Comparison of ENCODE assay signal across 17 cellular contexts in the genomic region with DNA sequence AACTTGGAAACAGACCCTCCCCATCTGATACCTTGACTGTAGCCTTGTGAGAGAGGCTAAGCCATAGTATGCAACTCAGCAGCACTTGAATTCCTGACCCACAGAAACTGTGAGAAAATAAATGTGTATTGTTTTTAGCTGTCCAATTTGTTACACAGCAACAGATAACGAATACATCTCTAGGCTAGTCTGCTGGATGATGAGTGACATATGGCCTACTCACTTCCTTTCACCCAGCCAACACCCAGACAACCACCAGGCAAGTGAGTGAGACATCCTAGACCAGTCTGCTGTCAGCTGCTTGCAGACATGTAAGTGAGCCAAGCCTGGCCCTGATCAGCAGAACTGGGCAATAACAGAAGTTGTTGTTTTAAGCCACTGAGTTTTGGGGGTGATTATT. TPM values are rescaled to one million over a fixed set of nuclear protein-coding genes. Genes with fewer than 3 reads are reported as not detected.
DNase-seq lines count a peak whose midpoint lies in the region; ATAC-seq, FAIRE-seq and TF ChIP-seq lines count a peak whose summit lies in the region.
"Had no signal": no experiment of that assay in that cellular context is flagged by ENCODE, and none has a peak within 500 bp of the region (broad histone marks: within the 10 kb centered on the region; RNA-seq: fewer than 3 reads in every experiment).

No MANE protein-coding gene starts in this region.

- no peaks in the 10 kb centered on the region for H3K27me3 ChIP-seq in MG63
- H3K27me3 ChIP-seq in H1 (replicated peaks in 1 of 4; ENCODE audit: control insufficient read depth in 3 of 4, extremely low read depth in 1 of 4, insufficient read depth in 3 of 4, low read length in 3 of 4): no peaks in the 10 kb centered on the region; a peak in 1 of 7 replicates
- H3K27me3 ChIP-seq: gastrocnemius medialis, neutrophil had no signal

- peak; percentile 71 to 75 for ATAC-seq in naive B cell (ENCODE audit: low read depth in 2 of 2)
- ATAC-seq: gastrocnemius medialis, Panc1 had no signal

- H3K23ac ChIP-seq in H1 (ENCODE audit: insufficient read length): no peak overlapping the region

- H4K8ac ChIP-seq in H1 (ENCODE audit: extremely low read depth, insufficient read depth, low read length): no peak overlapping the region

- H3K14ac ChIP-seq in H1 (ENCODE audit: insufficient read length): no peak overlapping the region

- H2BK120ac ChIP-seq in H1 (replicated peaks; ENCODE audit: low read depth, low read length): no peak overlapping the region

- peaks cover 6 to 10% (median 9%) of the 10 kb centered on the region in 4 experiments for H3K4me1 ChIP-seq in H1 (replicated peaks in 1 of 4; ENCODE audit: control insufficient read depth in 3 of 4, insufficient read depth in 4 of 4, low read length in 3 of 4)
- H3K4me1 ChIP-seq: gastrocnemius medialis had no signal

- H3K4me3 ChIP-seq in MG63 (no peak overlapping the region), H1 (ENCODE audit: extremely low read depth in 1 of 4, insufficient read depth in 2 of 4, low read depth in 3 of 4, low read length in 4 of 4) (no peak overlapping the region)
- H3K4me3 ChIP-seq: gastrocnemius medialis had no signal

- H3K36me3 Mint-ChIP-seq in naive B cell: peaks cover 0 to 14% of the 10 kb centered on the region in 2 donors
- no peaks in the 10 kb centered on the region for H3K36me3 Mint-ChIP-seq in activated CD4-positive, alpha-beta memory T cell treated with anti-CD3 and anti-CD28 coated beads for 36 hours

- 93% methylated on average over 1 of the region's 1 CpG; no CpG with 5 or more reads in 1 of the 2 experiments for WGBS in H1 (ENCODE audit: extremely low coverage in 1 of 2, insufficient coverage in 1 of 2, insufficient read length in 1 of 2, insufficient replicate concordance in 2 of 2, low coverage in 1 of 2, low lambda C conversion rate in 2 of 2, missing lambda C conversion rate in 1 of 2), 2 experiments

- H3K56ac ChIP-seq in H1 (replicated peaks; ENCODE audit: insufficient read length, low read depth, low read length): no peak overlapping the region

- H2BK12ac ChIP-seq in H1 (ENCODE audit: low read depth, low read length): no peak overlapping the region

- H3K4me1 Mint-ChIP-seq in naive B cell: peaks cover 16 to 33% (median 23%) of the 10 kb centered on the region in 3 donors
- H3K4me1 Mint-ChIP-seq in activated CD4-positive, alpha-beta memory T cell treated with anti-CD3 and anti-CD28 coated beads for 36 hours (ENCODE audit: low read depth): no peaks in the 10 kb centered on the region

- H2AK5ac ChIP-seq in H1 (ENCODE audit: low read depth, low read length): 0 out of 2 replicates have a peak overlapping the region, but pooled peaks have one; percentile 30

- H3K79me1 ChIP-seq in H1 (ENCODE audit: low read depth, low read length): no peaks in the 10 kb centered on the region

- H3K4me3 Mint-ChIP-seq in naive B cell: peak overlapping the region in 2 of 8 donors; percentile 7 to 52
- H3K4me3 Mint-ChIP-seq in activated CD4-positive, alpha-beta memory T cell treated with anti-CD3 and anti-CD28 coated beads for 36 hours: no peak overlapping the region
- H3K4me3 Mint-ChIP-seq: CD4-positive, CD25-positive, alpha-beta regulatory T cell had no signal

- no peaks in the 10 kb centered on the region for H3K36me3 ChIP-seq in MG63
- H3K36me3 ChIP-seq in H1 (ENCODE audit: control insufficient read depth in 2 of 4, insufficient read depth in 4 of 4, low read length in 3 of 4): no peaks in the 10 kb centered on the region
- H3K36me3 ChIP-seq: gastrocnemius medialis, neutrophil had no signal

- CTCF ChIA-PET in H1 (lab: Charles Lee; ENCODE audit: partially characterized antibody): interaction anchor here (1.0 to 6.8 kb wide), 4 partner anchors 15 to 169 kb away, joined by 3 to 88 read pairs (median 4); no protein-coding TSS in a partner anchor
- CTCF ChIA-PET in activated CD4-positive, alpha-beta memory T cell treated with anti-CD3 and anti-CD28 coated beads for 36 hours (lab: Charles Lee): no interaction called here

- no peak overlapping the region for H3K4me2 ChIP-seq in H1 (ENCODE audit: insufficient read depth in 1 of 2, low read depth in 2 of 2, low read length in 2 of 2)

- no peaks in the 10 kb centered on the region for H3K79me2 ChIP-seq in H1 (ENCODE audit: control insufficient read depth in 1 of 2, insufficient read depth in 2 of 2, low read length in 2 of 2)

- H3K27ac Mint-ChIP-seq in naive B cell: peak overlapping the region in 4 of 6 donors; percentile 1 to 66 (median 49)
- H3K27ac Mint-ChIP-seq in activated CD4-positive, alpha-beta memory T cell treated with anti-CD3 and anti-CD28 coated beads for 36 hours: no peak overlapping the region

- no peaks in the 10 kb centered on the region for H3K27me3 Mint-ChIP-seq in naive B cell
- no peaks in the 10 kb centered on the region for H3K27me3 Mint-ChIP-seq in activated CD4-positive, alpha-beta memory T cell treated with anti-CD3 and anti-CD28 coated beads for 36 hours

- no peak overlapping the region for H2AFZ ChIP-seq in H1 (ENCODE audit: low read length)

- no peak for TF ChIP-seq CTCF in H1 (IDR thresholded peaks at IDR 0.05; ENCODE audit: control extremely low read depth in 1 of 3, insufficient read depth in 1 of 3, low read depth in 1 of 3, low read length in 3 of 3)

- H4K20me1 ChIP-seq in H1 (replicated peaks in 1 of 2; ENCODE audit: control insufficient read depth in 1 of 2, insufficient read depth in 2 of 2, low read length in 2 of 2): no peaks in the 10 kb centered on the region

- TF ChIP-seq RAD21 in H1 (IDR thresholded peaks at IDR 0.05 in 1 of 2, conservative IDR thresholded peaks at IDR 0.05 in 1 of 2; ENCODE audit: low read depth in 2 of 2, low read length in 2 of 2): no peak

- H3K9ac ChIP-seq in H1 (replicated peaks in 1 of 4; ENCODE audit: extremely low read depth in 1 of 4, low read depth in 3 of 4, low read length in 3 of 4): no peak overlapping the region

- POLR2A ChIA-PET in H1 (lab: Charles Lee; ENCODE audit: partially characterized antibody): interaction anchor here (0.8 kb wide), 1 partner anchor 29 kb away, joined by 4 read pairs; no protein-coding TSS in a partner anchor
- POLR2A ChIA-PET in activated CD4-positive, alpha-beta memory T cell treated with anti-CD3 and anti-CD28 coated beads for 36 hours (lab: Charles Lee): no interaction called here

- FAIRE-seq in H1 (lab: Jason Lieb, UNC) (no peak), HTR-8/SVneo (lab: Jason Lieb, UNC) (no peak)

- H3K9me3 ChIP-seq in MG63 (peaks cover 10% of the 10 kb centered on the region; the same call in 1 of the 2 replicates), H1 (ENCODE audit: insufficient read depth in 2 of 2, low read depth in 1 of 2, low read length in 1 of 2) (peaks cover 3 to 7% of the 10 kb centered on the region in 2 experiments; a peak in 1 of 4 replicates)
- H3K9me3 ChIP-seq: gastrocnemius medialis, neutrophil had no signal

- TF ChIP-seq EP300 in H1 (IDR thresholded peaks at IDR 0.05; ENCODE audit: borderline replicate concordance in 1 of 2, low read depth in 2 of 2, low read length in 2 of 2): no peak

- no peak overlapping the region for H3K4ac ChIP-seq in H1 (replicated peaks; ENCODE audit: insufficient read length, low read depth, low read length)

- no peak overlapping the region for H4K91ac ChIP-seq in H1 (replicated peaks; ENCODE audit: insufficient read length, low read length)

- intact Hi-C loops in activated CD4-positive, alpha-beta memory T cell treated with anti-CD3 and anti-CD28 coated beads for 36 hours (cut with micrococcal nuclease): no loop called here

- H3K18ac ChIP-seq in H1 (ENCODE audit: extremely low read depth, low read length): no peak overlapping the region

- DNase-seq in CD1c-positive myeloid dendritic cell (ENCODE audit: extremely low spot score) (peak; percentile 24), MG63 (peak; percentile 59), H1 (ENCODE audit: low read depth in 1 of 2, low spot score in 2 of 2) (no peak), naive B cell (no peak), HTR-8/SVneo (ENCODE audit: insufficient read length, low spot score) (no peak), HuH-7 (ENCODE audit: low spot score) (no peak)
- DNase-seq in activated CD4-positive, alpha-beta memory T cell treated with anti-CD3 and anti-CD28 coated beads for 36 hours: no peak
- DNase-seq: activated naive CD4-positive, alpha-beta T cell; DND-41; effector memory CD4-positive, alpha-beta T cell; gastrocnemius medialis; NCI-H2107; NCI-H748 treated with DMSO at 0.1 percent for 48 hours; substantia nigra had no signal

- no peaks in the 10 kb centered on the region for H3K23me2 ChIP-seq in H1 (ENCODE audit: low read depth, low read length)

- H2BK5ac ChIP-seq in H1 (ENCODE audit: low read depth, low read length): no peak overlapping the region

- no peak overlapping the region for H2BK20ac ChIP-seq in H1 (ENCODE audit: low read length)

- H3K27ac ChIP-seq in H1 (ENCODE audit: low read depth, low read length): no peak overlapping the region
- H3K27ac ChIP-seq: gastrocnemius medialis, neutrophil had no signal

- H3K9me3 Mint-ChIP-seq in naive B cell: peaks cover 0 to 23% (median 7%) of the 10 kb centered on the region in 7 donors
- peaks cover 3% of the 10 kb centered on the region for H3K9me3 Mint-ChIP-seq in activated CD4-positive, alpha-beta memory T cell treated with anti-CD3 and anti-CD28 coated beads for 36 hours

- no peak for TF ChIP-seq POLR2A in H1 (IDR thresholded peaks at IDR 0.05; ENCODE audit: control extremely low read depth in 1 of 2, low read depth in 2 of 2, low read length in 2 of 2)

- no peak overlapping the region for H4K5ac ChIP-seq in H1 (ENCODE audit: insufficient read length, low read depth, low read length)

- no peak overlapping the region for H2BK15ac ChIP-seq in H1 (ENCODE audit: low read length)

TF ChIP-seq in H1, 55 proteins besides CTCF, POLR2A, EP300 and RAD21 (continues in another document):
- no peak for TF ChIP-seq SIX5 (IDR thresholded peaks at IDR 0.05; ENCODE audit: low read depth, low read length)
- no peak for TF ChIP-seq RXRA (IDR thresholded peaks at IDR 0.05; ENCODE audit: insufficient read depth, low read depth, low read length)
- no peak for TF ChIP-seq SAP30 (IDR thresholded peaks at IDR 0.05; ENCODE audit: insufficient read depth, insufficient replicate concordance, low read length)

RNA-seq across cellular contexts. Expression of a gene that starts 19.2 kb away (rescaled TPM):
- 34.3 and 37.8 TPM in 2 replicates for total RNA-seq in MG63 (2014; rRNA removed; shearing (Covaris generic); ENCODE audit: low replicate concordance)
- 7.0 and 7.6 TPM in 2 replicates for total RNA-seq in H1 (2021; fragmentation: NEBNext Ultra II Directional; extraction: Animal tissue kit (Norgen Biotek cat#: 25700))
- polyA plus RNA-seq in H1 (2011; rRNA removed) (1.8 and 3.4 TPM in 2 replicates), naive B cell (ENCODE audit: low read depth in 6 of 6) (not detected)
- polyA plus RNA-seq in H1 (2011; cell fraction: cytosol; rRNA removed): 2.6 TPM
- 11.4 TPM for polyA plus RNA-seq in H1 (2011; cell fraction: nucleus; rRNA removed)
- polyA plus RNA-seq in H1 (2012, experiment 1 of 2): 2.9 to 3.9 TPM (median 3.1 TPM) in 4 replicates
- polyA plus RNA-seq in H1 (2012, experiment 2 of 2): 2.1 TPM
- polyA plus RNA-seq in H1 (2013, experiment 1 of 2): 1.9 TPM
- polyA plus RNA-seq in H1 (2013, experiment 2 of 2): 2.1 TPM
- polyA minus RNA-seq in H1 (2011; rRNA and poly(A)+ RNA removed): 3.9 and 6.1 TPM in 2 replicates
- polyA minus RNA-seq in H1 (2011; cell fraction: cytosol; rRNA and poly(A)+ RNA removed): 6.3 TPM
- 12.2 TPM for polyA minus RNA-seq in H1 (2011; cell fraction: nucleus; rRNA and poly(A)+ RNA removed)
- total RNA-seq in activated CD4-positive, alpha-beta memory T cell treated with anti-CD3 and anti-CD28 coated beads for 36 hours: under 1 TPM; 0.07 to 0.24 TPM
- polyA plus RNA-seq: CD4-positive, CD25-positive, alpha-beta regulatory T cell had no signal

Comparison
In these comparisons a context has a peak if more than half of its experiments do, and no peak if none do; other contexts are left out.
1. DNase-seq: peak in CD1c-positive myeloid dendritic cell (single experiment) and MG63 (single experiment); none in H1 (0 of 2), naive B cell (single experiment), activated CD4-positive, alpha-beta memory T cell treated with anti-CD3 and anti-CD28 coated beads for 36 hours (single experiment), HTR-8/SVneo (single experiment) and HuH-7 (single experiment).